8 cellular contexts compared by ENCODE assay signal in genomic region chr9:74777136-74777879, GRCh38.
A peak's percentile ranks its signal among the peaks of the same experiment; 100 is the strongest.
DNase-seq lines count a peak whose midpoint lies in the region; ATAC-seq and TF ChIP-seq lines count a peak whose summit lies in the region.

No MANE protein-coding gene starts in this region.

- TF ChIP-seq CTCF in GM13976 (IDR thresholded peaks at IDR 0.05; ENCODE audit: borderline replicate concordance, control extremely low read depth, extremely low read depth, insufficient read depth, missing control alignments): peak; percentile 72
- TF ChIP-seq CTCF in OCI-LY7 (conservative IDR thresholded peaks at IDR 0.05; ENCODE audit: low read length): peak; percentile 92
- TF ChIP-seq CTCF in fibroblast of pulmonary artery (IDR thresholded peaks at IDR 0.05; ENCODE audit: low read length, missing control alignments): peak; percentile 79
- peak in 1 of 3 donors; percentile 23 for TF ChIP-seq CTCF in omental fat pad (IDR thresholded peaks at IDR 0.05)
- TF ChIP-seq CTCF in tibial artery (IDR thresholded peaks at IDR 0.05): peak; percentile 64 to 66

- intact Hi-C loops in OCI-LY7 (cut with micrococcal nuclease; ENCODE audit: unreplicated experiment) (no loop called here), tibial artery (cut with DNase I; ENCODE audit: low total_unique reads) (loop anchor here (5.0 kb wide), 2 partner anchors 225 to 305 kb away; no protein-coding TSS in a partner anchor)

- H3K27ac ChIP-seq in ACC112 (ENCODE audit: low read depth, low read length) (no peak overlapping the region), OCI-LY7 (ENCODE audit: low read depth, low read length, poor library complexity, severe bottlenecking) (no peak overlapping the region), tibial artery (no peak overlapping the region)

- H2AFZ ChIP-seq in ACC112 (ENCODE audit: low read length, unreplicated experiment): peak overlapping the region; percentile 27
- no peak overlapping the region for H2AFZ ChIP-seq in OCI-LY7 (ENCODE audit: low read length)

- H3K36me3 ChIP-seq in ACC112 (ENCODE audit: insufficient read depth, low read length) (no peaks in the 10 kb centered on the region), OCI-LY7 (ENCODE audit: insufficient read depth, low read length) (no peaks in the 10 kb centered on the region), tibial artery (no peaks in the 10 kb centered on the region)

- peaks cover 7% of the 10 kb centered on the region for H3K27me3 Mint-ChIP-seq in activated T-cell treated with anti-CD3 and anti-CD28 coated beads, Interleukin-2, amount 50 U/mL, for 72 hours (ENCODE audit: low read depth)

- H3K36me3 Mint-ChIP-seq in activated T-cell treated with anti-CD3 and anti-CD28 coated beads, Interleukin-2, amount 50 U/mL, for 72 hours (ENCODE audit: insufficient read depth in 2 of 2): no peaks in the 10 kb centered on the region

- H4K20me1 ChIP-seq in OCI-LY7 (ENCODE audit: insufficient read depth, low read length): no peaks in the 10 kb centered on the region

- no peak overlapping the region for H3K4me3 ChIP-seq in ACC112 (ENCODE audit: low read depth, low read length)
- no peak overlapping the region for H3K4me3 ChIP-seq in OCI-LY7 (ENCODE audit: low read depth, low read length, poor library complexity, severe bottlenecking)
- no peak overlapping the region for H3K4me3 ChIP-seq in fibroblast of pulmonary artery (replicated peaks; ENCODE audit: low read depth, low read length)
- no peak overlapping the region for H3K4me3 ChIP-seq in tibial artery

- POLR2A ChIA-PET in OCI-LY7 (lab: Charles Lee): interaction anchor here (1.0 kb wide), 1 partner anchor 14 kb away, joined by 3 read pairs; no protein-coding TSS in a partner anchor

- in situ Hi-C loops in GM13976 (cut with MboI; ENCODE audit: low sequenced_read_pairs, unreplicated experiment): no loop called here

- H3K4me2 ChIP-seq in OCI-LY7 (ENCODE audit: low read length): no peak overlapping the region

- no peaks in the 10 kb centered on the region for H3K9me2 ChIP-seq in OCI-LY7 (ENCODE audit: insufficient read depth, low read length)

- DNase-seq in GM13976 (ENCODE audit: low spot score) (peak; percentile 56), OCI-LY7 (ENCODE audit: low spot score) (peak; percentile 76), fibroblast of pulmonary artery (ENCODE audit: low read depth) (peak; percentile 75), omental fat pad (ENCODE audit: low spot score) (peak; percentile 75), tibial artery (peak in 1 of 2 donors; percentile 71)
- DNase-seq in activated T-cell treated with anti-CD3 and anti-CD28 coated beads, Interleukin-2, amount 50 U/mL, for 72 hours: peak; percentile 57 to 66

- H3K4me3 Mint-ChIP-seq in activated T-cell treated with anti-CD3 and anti-CD28 coated beads, Interleukin-2, amount 50 U/mL, for 72 hours: no peak overlapping the region

- H3K4me1 Mint-ChIP-seq in activated T-cell treated with anti-CD3 and anti-CD28 coated beads, Interleukin-2, amount 50 U/mL, for 72 hours (ENCODE audit: low read depth): peaks cover 16% of the 10 kb centered on the region

- H3K79me2 ChIP-seq in ACC112 (ENCODE audit: control insufficient read depth, insufficient read depth, low read length, unreplicated experiment) (no peaks in the 10 kb centered on the region), OCI-LY7 (ENCODE audit: insufficient read depth, low read depth, low read length) (no peaks in the 10 kb centered on the region)

- BruUV-seq in OCI-LY7 (replicated peaks; lab: Mats Ljungman, UMichigan): no TSS peak

- ATAC-seq in HG03139 (IDR thresholded peaks at IDR 0.05; ENCODE audit: unreplicated experiment) (peak; percentile 58), omental fat pad (ENCODE audit: low FRiP score) (no peak)
- ATAC-seq in activated T-cell treated with anti-CD3 and anti-CD28 coated beads, Interleukin-2, amount 50 U/mL, for 72 hours (replicated peaks in 1 of 2): peak; percentile 27 to 50

- H3K9me3 Mint-ChIP-seq in activated T-cell treated with anti-CD3 and anti-CD28 coated beads, Interleukin-2, amount 50 U/mL, for 72 hours: no peaks in the 10 kb centered on the region

- CTCF ChIA-PET in OCI-LY7 (lab: Charles Lee; ENCODE audit: unreplicated experiment): interaction anchor here (0.8 to 1.2 kb wide), 2 partner anchors 24 to 251 kb away, joined by 3 read pairs; no protein-coding TSS in a partner anchor

- no peaks in the 10 kb centered on the region for H3K9me3 ChIP-seq in OCI-LY7 (ENCODE audit: low read length)
- H3K9me3 ChIP-seq in tibial artery: no peaks in the 10 kb centered on the region

- H3K4me1 ChIP-seq in ACC112 (ENCODE audit: control insufficient read depth, insufficient read depth, low read length, unreplicated experiment): no peaks in the 10 kb centered on the region
- no peaks in the 10 kb centered on the region for H3K4me1 ChIP-seq in OCI-LY7 (ENCODE audit: insufficient read depth, low read length, poor library complexity, severe bottlenecking)
- no peaks in the 10 kb centered on the region for H3K4me1 ChIP-seq in tibial artery

- no peaks in the 10 kb centered on the region for H3K27me3 ChIP-seq in ACC112 (ENCODE audit: insufficient read depth, low read length)
- H3K27me3 ChIP-seq in tibial artery: peaks cover 0 to 4% of the 10 kb centered on the region in 2 donors

- no peak overlapping the region for H3K27ac Mint-ChIP-seq in activated T-cell treated with anti-CD3 and anti-CD28 coated beads, Interleukin-2, amount 50 U/mL, for 72 hours
